1 cellular context compared by ENCODE assay signal in genomic region chr16:75622762-75623605, GRCh38.
TF ChIP-seq lines count a peak whose summit lies in the region.

Gene ADAT1 (minus strand): TSS chr16:75623281. CDS start chr16:75620799, 2,482 bp downstream.

TF ChIP-seq in SK-N-SH, 30 proteins besides CTCF, POLR2A, EP300 and RAD21 (continued from another document):
- TF ChIP-seq CHD2 (IDR thresholded peaks at IDR 0.05; ENCODE audit: low read length, partially characterized antibody): peak; percentile 99
- no peak for TF ChIP-seq FOSL2 (IDR thresholded peaks at IDR 0.05; ENCODE audit: borderline replicate concordance, low read depth)
- TF ChIP-seq ZBTB33 (IDR thresholded peaks at IDR 0.05; ENCODE audit: borderline replicate concordance, low read depth): peak; percentile 96
- TF ChIP-seq USF1 (IDR thresholded peaks at IDR 0.05; ENCODE audit: borderline replicate concordance, low read depth): no peak
- no peak for TF ChIP-seq TCF12 (IDR thresholded peaks at IDR 0.05)
